In the genomic region with DNA sequence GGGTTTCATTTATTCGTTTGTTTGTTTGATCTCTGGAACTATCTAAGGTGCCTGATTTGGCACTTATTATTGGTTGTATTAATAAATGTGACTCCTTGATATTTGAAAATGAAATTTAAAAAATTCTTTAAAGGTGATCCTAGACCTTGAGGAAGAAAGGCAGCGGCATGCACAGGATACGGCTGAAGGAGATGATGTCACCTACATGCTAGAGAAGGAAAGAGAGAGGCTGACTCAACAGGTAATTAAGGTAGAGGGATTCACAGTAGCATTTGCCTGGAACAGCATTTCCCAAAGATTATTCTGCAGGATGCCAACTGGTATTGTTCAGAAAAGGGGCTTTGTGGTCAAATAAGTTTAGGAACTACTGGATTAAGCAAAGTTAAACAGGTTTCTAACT, we compare ENCODE assay signal across 2 cellular contexts.
TF ChIP-seq lines count a peak whose summit lies in the region.

No MANE protein-coding gene starts in this region.

TF ChIP-seq in HEK293, 187 proteins besides CTCF, POLR2A, EP300 and RAD21 (continued from another document):
- TF ChIP-seq, protein P1, sequence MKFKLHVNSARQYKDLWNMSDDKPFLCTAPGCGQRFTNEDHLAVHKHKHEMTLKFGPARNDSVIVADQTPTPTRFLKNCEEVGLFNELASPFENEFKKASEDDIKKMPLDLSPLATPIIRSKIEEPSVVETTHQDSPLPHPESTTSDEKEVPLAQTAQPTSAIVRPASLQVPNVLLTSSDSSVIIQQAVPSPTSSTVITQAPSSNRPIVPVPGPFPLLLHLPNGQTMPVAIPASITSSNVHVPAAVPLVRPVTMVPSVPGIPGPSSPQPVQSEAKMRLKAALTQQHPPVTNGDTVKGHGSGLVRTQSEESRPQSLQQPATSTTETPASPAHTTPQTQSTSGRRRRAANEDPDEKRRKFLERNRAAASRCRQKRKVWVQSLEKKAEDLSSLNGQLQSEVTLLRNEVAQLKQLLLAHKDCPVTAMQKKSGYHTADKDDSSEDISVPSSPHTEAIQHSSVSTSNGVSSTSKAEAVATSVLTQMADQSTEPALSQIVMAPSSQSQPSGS (tag by site-specific recombination; IDR thresholded peaks at IDR 0.05; ENCODE audit: low read depth) = peak; percentile 64; the same call in 1 of the 2 replicates
- TF ChIP-seq SCRT2 (tag by site-specific recombination; IDR thresholded peaks at IDR 0.05) = peak; percentile 81
- TF ChIP-seq SCRT1 (tag by site-specific recombination; IDR thresholded peaks at IDR 0.05; ENCODE audit: borderline replicate concordance) = peak; percentile 27; the same call in 1 of the 2 replicates
- TF ChIP-seq, protein P2, sequence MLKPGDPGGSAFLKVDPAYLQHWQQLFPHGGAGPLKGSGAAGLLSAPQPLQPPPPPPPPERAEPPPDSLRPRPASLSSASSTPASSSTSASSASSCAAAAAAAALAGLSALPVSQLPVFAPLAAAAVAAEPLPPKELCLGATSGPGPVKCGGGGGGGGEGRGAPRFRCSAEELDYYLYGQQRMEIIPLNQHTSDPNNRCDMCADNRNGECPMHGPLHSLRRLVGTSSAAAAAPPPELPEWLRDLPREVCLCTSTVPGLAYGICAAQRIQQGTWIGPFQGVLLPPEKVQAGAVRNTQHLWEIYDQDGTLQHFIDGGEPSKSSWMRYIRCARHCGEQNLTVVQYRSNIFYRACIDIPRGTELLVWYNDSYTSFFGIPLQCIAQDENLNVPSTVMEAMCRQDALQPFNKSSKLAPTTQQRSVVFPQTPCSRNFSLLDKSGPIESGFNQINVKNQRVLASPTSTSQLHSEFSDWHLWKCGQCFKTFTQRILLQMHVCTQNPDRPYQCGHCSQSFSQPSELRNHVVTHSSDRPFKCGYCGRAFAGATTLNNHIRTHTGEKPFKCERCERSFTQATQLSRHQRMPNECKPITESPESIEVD (tag by site-specific recombination; IDR thresholded peaks at IDR 0.05) = no peak
- 0 out of 2 replicates have a peak, but pooled peaks have one; percentile 11 for TF ChIP-seq ZNF660 (tag by site-specific recombination; IDR thresholded peaks at IDR 0.05)
- TF ChIP-seq ZEB2 (tag by site-specific recombination; IDR thresholded peaks at IDR 0.05) = no peak
- 0 out of 2 replicates have a peak, but pooled peaks have one; percentile 15 for TF ChIP-seq SP7 (tag by site-specific recombination; IDR thresholded peaks at IDR 0.05)
- no peak for TF ChIP-seq ZNF202 (tag by site-specific recombination; IDR thresholded peaks at IDR 0.05; ENCODE audit: borderline replicate concordance)
- TF ChIP-seq, protein P3, sequence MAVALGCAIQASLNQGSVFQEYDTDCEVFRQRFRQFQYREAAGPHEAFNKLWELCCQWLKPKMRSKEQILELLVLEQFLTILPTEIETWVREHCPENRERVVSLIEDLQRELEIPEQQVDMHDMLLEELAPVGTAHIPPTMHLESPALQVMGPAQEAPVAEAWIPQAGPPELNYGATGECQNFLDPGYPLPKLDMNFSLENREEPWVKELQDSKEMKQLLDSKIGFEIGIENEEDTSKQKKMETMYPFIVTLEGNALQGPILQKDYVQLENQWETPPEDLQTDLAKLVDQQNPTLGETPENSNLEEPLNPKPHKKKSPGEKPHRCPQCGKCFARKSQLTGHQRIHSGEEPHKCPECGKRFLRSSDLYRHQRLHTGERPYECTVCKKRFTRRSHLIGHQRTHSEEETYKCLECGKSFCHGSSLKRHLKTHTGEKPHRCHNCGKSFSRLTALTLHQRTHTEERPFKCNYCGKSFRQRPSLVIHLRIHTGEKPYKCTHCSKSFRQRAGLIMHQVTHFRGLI (tag by site-specific recombination; IDR thresholded peaks at IDR 0.05) = no peak

TF ChIP-seq in K562, 482 proteins besides CTCF, POLR2A, EP300 and RAD21 (continued from another document):
- TF ChIP-seq, protein P4, sequence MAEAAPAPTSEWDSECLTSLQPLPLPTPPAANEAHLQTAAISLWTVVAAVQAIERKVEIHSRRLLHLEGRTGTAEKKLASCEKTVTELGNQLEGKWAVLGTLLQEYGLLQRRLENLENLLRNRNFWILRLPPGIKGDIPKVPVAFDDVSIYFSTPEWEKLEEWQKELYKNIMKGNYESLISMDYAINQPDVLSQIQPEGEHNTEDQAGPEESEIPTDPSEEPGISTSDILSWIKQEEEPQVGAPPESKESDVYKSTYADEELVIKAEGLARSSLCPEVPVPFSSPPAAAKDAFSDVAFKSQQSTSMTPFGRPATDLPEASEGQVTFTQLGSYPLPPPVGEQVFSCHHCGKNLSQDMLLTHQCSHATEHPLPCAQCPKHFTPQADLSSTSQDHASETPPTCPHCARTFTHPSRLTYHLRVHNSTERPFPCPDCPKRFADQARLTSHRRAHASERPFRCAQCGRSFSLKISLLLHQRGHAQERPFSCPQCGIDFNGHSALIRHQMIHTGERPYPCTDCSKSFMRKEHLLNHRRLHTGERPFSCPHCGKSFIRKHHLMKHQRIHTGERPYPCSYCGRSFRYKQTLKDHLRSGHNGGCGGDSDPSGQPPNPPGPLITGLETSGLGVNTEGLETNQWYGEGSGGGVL (CRISPR knock-in tag; IDR thresholded peaks at IDR 0.05) = no peak
